Comparison of ENCODE assay signal across 8 cellular contexts in the genomic region with DNA sequence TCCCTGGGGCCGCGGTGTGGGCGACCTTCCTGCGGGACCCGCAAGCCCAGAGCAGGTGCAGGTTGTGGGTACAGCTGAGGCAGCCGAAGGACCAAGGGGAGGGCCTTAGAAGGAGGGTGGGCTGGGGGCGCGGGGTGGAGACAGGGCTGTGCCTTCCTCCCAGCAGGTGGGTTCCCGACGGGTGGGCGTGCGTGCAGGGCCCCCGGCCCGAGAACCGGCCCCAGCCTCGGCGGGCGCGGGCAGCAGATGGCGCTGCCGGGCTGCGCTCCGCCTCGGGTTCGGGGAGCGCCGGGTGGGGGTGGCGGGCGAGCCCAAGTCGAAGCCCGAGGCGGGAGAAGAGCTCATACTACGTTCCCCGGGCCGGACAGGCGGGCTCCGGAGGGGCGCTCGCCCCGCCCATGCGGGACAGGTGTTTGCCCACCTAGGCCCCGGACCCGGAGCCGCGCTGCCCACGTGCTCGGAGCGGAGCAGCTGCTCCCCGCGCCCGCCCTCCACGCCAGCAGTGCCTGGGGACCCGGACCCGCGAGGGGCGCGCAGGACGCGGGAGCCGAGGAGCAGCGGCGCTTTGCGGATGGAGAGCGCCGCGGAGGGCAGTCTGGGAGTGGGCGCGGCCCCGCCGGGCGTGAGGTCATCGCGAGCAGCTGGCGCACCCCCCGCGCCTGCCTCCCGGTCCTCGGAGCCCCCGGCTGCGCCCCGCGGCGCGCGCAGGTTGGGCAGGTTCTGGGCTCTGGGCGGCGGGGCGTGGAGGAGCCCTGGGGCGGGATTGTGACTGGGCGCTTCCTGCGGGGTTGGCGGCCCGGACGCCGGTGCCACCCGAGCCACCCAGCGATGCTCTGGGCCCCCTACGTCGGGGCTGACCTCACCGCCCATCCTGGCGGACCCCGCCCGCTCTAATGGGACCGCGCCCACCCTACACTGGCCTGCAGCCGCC. TPM values are rescaled to one million over a fixed set of nuclear protein-coding genes. Genes with fewer than 3 reads are reported as not detected.
DNase-seq lines count a peak whose midpoint lies in the region; ATAC-seq and TF ChIP-seq lines count a peak whose summit lies in the region.

No MANE protein-coding gene starts in this region.

- POLR2A ChIA-PET in CD8-positive, alpha-beta memory T cell (lab: Charles Lee) = interaction anchor here (0.7 kb wide), 1 partner anchor 26 kb away, joined by 3 read pairs; no protein-coding TSS in a partner anchor

- no peaks in the 10 kb centered on the region for H3K36me3 ChIP-seq in CD8-positive, alpha-beta memory T cell (ENCODE audit: insufficient read depth, low read length)

- peak overlapping the region in 1 of 7 donors; percentile 60 for H3K4me3 Mint-ChIP-seq in CD8-positive, alpha-beta memory T cell
- H3K4me3 Mint-ChIP-seq in central memory CD8-positive, alpha-beta T cell = peak overlapping the region; percentile 51

- peaks cover 14% of the 10 kb centered on the region for H3K4me1 ChIP-seq in CD8-positive, alpha-beta memory T cell (ENCODE audit: insufficient read depth, low read length)

- H3K27ac Mint-ChIP-seq in CD8-positive, alpha-beta memory T cell = no peak overlapping the region
- no peak overlapping the region for H3K27ac Mint-ChIP-seq in central memory CD8-positive, alpha-beta T cell (ENCODE audit: low read depth)

- H3K27me3 Mint-ChIP-seq in CD8-positive, alpha-beta memory T cell = peaks cover 19 to 37% of the 10 kb centered on the region in 2 donors
- H3K27me3 Mint-ChIP-seq in central memory CD8-positive, alpha-beta T cell = peaks cover 32% of the 10 kb centered on the region

- H3K27me3 ChIP-seq in CD8-positive, alpha-beta memory T cell (ENCODE audit: insufficient read depth, low read length, poor library complexity, severe bottlenecking) = peaks cover 24% of the 10 kb centered on the region

- no peak overlapping the region for H3K4me3 ChIP-seq in CD8-positive, alpha-beta memory T cell (ENCODE audit: low read length)

- H3K9me3 ChIP-seq in CD8-positive, alpha-beta memory T cell (ENCODE audit: low read length) = no peaks in the 10 kb centered on the region

- CTCF ChIA-PET in CD8-positive, alpha-beta memory T cell (lab: Charles Lee) = interaction anchor here (0.6 to 6.8 kb wide), 22 partner anchors 9 to 605 kb away, joined by 3 to 152 read pairs (median 4); partner anchors contain the start of genes DUSP8 and KRTAP5-5

- no peaks in the 10 kb centered on the region for H3K36me3 Mint-ChIP-seq in CD8-positive, alpha-beta memory T cell
- H3K36me3 Mint-ChIP-seq in central memory CD8-positive, alpha-beta T cell (ENCODE audit: insufficient read depth) = no peaks in the 10 kb centered on the region

- peak; percentile 79 for ATAC-seq in SK-N-SH treated with all-trans-retinoic acid at 6 μM for 48 hours
- ATAC-seq in central memory CD8-positive, alpha-beta T cell (replicated peaks; ENCODE audit: extremely low read depth, poor library complexity, severe bottlenecking) = peak; percentile 73
- no peak for ATAC-seq in HG02623 (IDR thresholded peaks at IDR 0.05; ENCODE audit: unreplicated experiment)

- H3K27ac ChIP-seq in CD8-positive, alpha-beta memory T cell (ENCODE audit: low read depth, low read length) = no peak overlapping the region

- H3K9me3 Mint-ChIP-seq in CD8-positive, alpha-beta memory T cell = no peaks in the 10 kb centered on the region
- H3K9me3 Mint-ChIP-seq in central memory CD8-positive, alpha-beta T cell = no peaks in the 10 kb centered on the region

- H3K4me1 Mint-ChIP-seq in CD8-positive, alpha-beta memory T cell = peaks cover 0 to 11% (median 2%) of the 10 kb centered on the region in 3 donors
- H3K4me1 Mint-ChIP-seq in central memory CD8-positive, alpha-beta T cell = no peaks in the 10 kb centered on the region

- DNase-seq in CD8-positive, alpha-beta memory T cell = peak; percentile 31 to 70 (median 47)
- DNase-seq in HT-29 (ENCODE audit: low spot score) (peak; percentile 66), left kidney (ENCODE audit: low read depth, low spot score) (peak; percentile 79)
- DNase-seq in central memory CD8-positive, alpha-beta T cell (ENCODE audit: low spot score in 2 of 2) = no peak
- peak in 2 of 3 donors; percentile 20 to 51 for DNase-seq in stimulated activated CD4-positive, alpha-beta T cell treated with anti-CD3 and anti-CD28 coated beads, TNF-alpha, amount 100 ng/mL, for 48 hours (ENCODE audit: low read depth in 3 of 3)
- DNase-seq in effector CD4-positive, alpha-beta T cell = no peak

TF ChIP-seq in SK-N-SH treated with all-trans-retinoic acid at 6 μM for 48 hours, 23 proteins besides CTCF, POLR2A, EP300 and RAD21:
- no peak for TF ChIP-seq ZFP3 (CRISPR knock-in tag; IDR thresholded peaks at IDR 0.05)

RNA-seq across cellular contexts. Expression of gene DUSP8, which starts 25.3 kb away (rescaled TPM):
- total RNA-seq in CD8-positive, alpha-beta memory T cell = 1 to 10 TPM; 2.3 to 4.0 TPM
- 0.75 TPM for polyA plus RNA-seq in CD8-positive, alpha-beta memory T cell
- 21.4 and 23.2 TPM in 2 replicates for total RNA-seq in HT-29 (2014; rRNA removed; shearing (Covaris generic))

RNA-seq across cellular contexts. Expression of gene KRTAP5-1, which starts 38.3 kb away (rescaled TPM):
- total RNA-seq in CD8-positive, alpha-beta memory T cell = not detected
- polyA plus RNA-seq in CD8-positive, alpha-beta memory T cell = not detected
- not detected in 2 replicates for total RNA-seq in HT-29 (2014; rRNA removed; shearing (Covaris generic))

RNA-seq across cellular contexts. Expression of gene KRTAP5-2, which starts 51.3 kb away (rescaled TPM):
- total RNA-seq in CD8-positive, alpha-beta memory T cell = not detected
- 0.46 TPM for polyA plus RNA-seq in CD8-positive, alpha-beta memory T cell
- not detected in 2 replicates for total RNA-seq in HT-29 (2014; rRNA removed; shearing (Covaris generic))

Comparison
In these comparisons a context has a peak if more than half of its experiments do, and no peak if none do; other contexts are left out.
1. DNase-seq: peak in CD8-positive, alpha-beta memory T cell (5 of 5), HT-29 (single experiment), left kidney (single experiment) and stimulated activated CD4-positive, alpha-beta T cell treated with anti-CD3 and anti-CD28 coated beads, TNF-alpha, amount 100 ng/mL, for 48 hours (2 of 3); none in central memory CD8-positive, alpha-beta T cell (0 of 2) and effector CD4-positive, alpha-beta T cell (single experiment).